ENCODE assay signal across 17 cellular contexts in genomic region chr10:8591619-8592018, GRCh38.
A peak's percentile ranks its signal among the peaks of the same experiment; 100 is the strongest.
DNase-seq lines count a peak whose midpoint lies in the region; ATAC-seq and TF ChIP-seq lines count a peak whose summit lies in the region.
"Had no signal": no experiment of that assay in that cellular context is flagged by ENCODE, and none has a peak within 500 bp of the region (broad histone marks: within the 10 kb centered on the region; RNA-seq: fewer than 3 reads in every experiment).

No MANE protein-coding gene starts in this region.

- H3K4me1 Mint-ChIP-seq in activated CD4-positive, alpha-beta T cell treated with anti-CD3 and anti-CD28 coated beads, Interleukin-2, amount 10 ng/mL, durations not matched to agents 24 days and 14 days, result peaks cover 3% of the 10 kb centered on the region
- H3K4me1 Mint-ChIP-seq in activated CD4-positive, alpha-beta T cell treated with anti-CD3 and anti-CD28 coated beads, Interleukin-2, amount 10 ng/mL, durations not matched to agents 7 days and 5 days, result no peaks in the 10 kb centered on the region
- no peaks in the 10 kb centered on the region for H3K4me1 Mint-ChIP-seq in neural progenitor cell

- DNase-seq in activated CD4-positive, alpha-beta T cell treated with anti-CD3 and anti-CD28 coated beads, Interleukin-2, amount 10 ng/mL, durations not matched to agents 24 days and 14 days, result peak; percentile 27
- DNase-seq in activated CD4-positive, alpha-beta T cell treated with anti-CD3 and anti-CD28 coated beads, Interleukin-2, amount 10 ng/mL, durations not matched to agents 7 days and 5 days, result no peak
- no peak for DNase-seq in neural progenitor cell (ENCODE audit: low spot score)
- no peak for DNase-seq in stimulated activated naive CD4-positive, alpha-beta T cell (lab: John Stamatoyannopoulos, UW)
- no peak for DNase-seq in upper lobe of left lung
- DNase-seq: AML-193; Caco-2; CD4-positive, alpha-beta T cell; GDM1; GM23248 had no signal

- TF ChIP-seq POLR2A in upper lobe of left lung (IDR thresholded peaks at IDR 0.05), result no peak

- no peak overlapping the region for H3K27ac Mint-ChIP-seq in activated CD4-positive, alpha-beta T cell treated with anti-CD3 and anti-CD28 coated beads, Interleukin-2, amount 10 ng/mL, durations not matched to agents 24 days and 14 days
- H3K27ac Mint-ChIP-seq in activated CD4-positive, alpha-beta T cell treated with anti-CD3 and anti-CD28 coated beads, Interleukin-2, amount 10 ng/mL, durations not matched to agents 7 days and 5 days, result no peak overlapping the region
- H3K27ac Mint-ChIP-seq in neural progenitor cell, result no peak overlapping the region
- H3K27ac Mint-ChIP-seq: CD4-positive, alpha-beta T cell had no signal

- no peaks in the 10 kb centered on the region for H4K20me1 ChIP-seq in Loucy (ENCODE audit: insufficient read depth, low read length, poor library complexity, severe bottlenecking)
- H4K20me1 ChIP-seq in neural progenitor cell (ENCODE audit: low read depth), result no peaks in the 10 kb centered on the region

- H2AFZ ChIP-seq in Loucy (ENCODE audit: low read length) (peak overlapping the region; percentile 64), neural progenitor cell (replicated peaks) (peak overlapping the region; percentile 9)
- H2AFZ ChIP-seq: GM23248 had no signal

- no peaks in the 10 kb centered on the region for H3K27me3 ChIP-seq in Loucy (ENCODE audit: insufficient read depth, low read length, poor library complexity, severe bottlenecking)
- H3K27me3 ChIP-seq in neural progenitor cell, result no peaks in the 10 kb centered on the region
- no peaks in the 10 kb centered on the region for H3K27me3 ChIP-seq in upper lobe of left lung

- POLR2A ChIA-PET in activated CD4-positive, alpha-beta T cell treated with anti-CD3 and anti-CD28 coated beads, Interleukin-2, amount 10 ng/mL, durations not matched to agents 7 days and 5 days (lab: Charles Lee), result no interaction called here

- no peaks in the 10 kb centered on the region for H3K9me3 ChIP-seq in Loucy (ENCODE audit: insufficient read depth, low read depth, low read length)
- H3K9me3 ChIP-seq in neural progenitor cell (ENCODE audit: low read depth), result no peaks in the 10 kb centered on the region
- H3K9me3 ChIP-seq in upper lobe of left lung, result no peaks in the 10 kb centered on the region
- H3K9me3 ChIP-seq: A549, Caco-2, HAP-1 had no signal

- intact Hi-C loops in activated CD4-positive, alpha-beta T cell treated with anti-CD3 and anti-CD28 coated beads, Interleukin-2, amount 10 ng/mL, durations not matched to agents 24 days and 14 days (cut with micrococcal nuclease), result no loop called here

- H3K4me2 ChIP-seq in Loucy (ENCODE audit: low read depth, low read length, poor library complexity, severe bottlenecking) (no peak overlapping the region), neural progenitor cell (no peak overlapping the region)
- H3K4me2 ChIP-seq: A549 had no signal

- CTCF ChIA-PET in activated CD4-positive, alpha-beta T cell treated with anti-CD3 and anti-CD28 coated beads, Interleukin-2, amount 10 ng/mL, durations not matched to agents 7 days and 5 days (lab: Charles Lee), result no interaction called here

- TF ChIP-seq EP300 in upper lobe of left lung (IDR thresholded peaks at IDR 0.05), result no peak

- H3K4me1 ChIP-seq in Loucy (ENCODE audit: insufficient read depth, low read length, poor library complexity, severe bottlenecking) (no peaks in the 10 kb centered on the region), neural progenitor cell (no peaks in the 10 kb centered on the region), upper lobe of left lung (no peaks in the 10 kb centered on the region)
- H3K4me1 ChIP-seq: A549, HAP-1 had no signal

- H3K36me3 Mint-ChIP-seq in activated CD4-positive, alpha-beta T cell treated with anti-CD3 and anti-CD28 coated beads, Interleukin-2, amount 10 ng/mL, durations not matched to agents 24 days and 14 days (ENCODE audit: low read depth), result no peaks in the 10 kb centered on the region
- H3K36me3 Mint-ChIP-seq in activated CD4-positive, alpha-beta T cell treated with anti-CD3 and anti-CD28 coated beads, Interleukin-2, amount 10 ng/mL, durations not matched to agents 7 days and 5 days (ENCODE audit: low read depth), result no peaks in the 10 kb centered on the region
- no peaks in the 10 kb centered on the region for H3K36me3 Mint-ChIP-seq in neural progenitor cell

- H3K79me2 ChIP-seq in Loucy (ENCODE audit: insufficient read depth, low read length) (no peaks in the 10 kb centered on the region), neural progenitor cell (ENCODE audit: low read depth) (no peaks in the 10 kb centered on the region)

- 90 to 91% methylated on average over 7 of the region's 7 CpGs for WGBS in upper lobe of left lung, 2 donors

- TF ChIP-seq CTCF in Loucy (conservative IDR thresholded peaks at IDR 0.05; ENCODE audit: low read length), result no peak
- TF ChIP-seq CTCF in neural progenitor cell (IDR thresholded peaks at IDR 0.05), result no peak
- TF ChIP-seq CTCF in upper lobe of left lung (IDR thresholded peaks at IDR 0.05), result no peak

- no peak overlapping the region for H3K4me3 Mint-ChIP-seq in activated CD4-positive, alpha-beta T cell treated with anti-CD3 and anti-CD28 coated beads, Interleukin-2, amount 10 ng/mL, durations not matched to agents 24 days and 14 days
- H3K4me3 Mint-ChIP-seq in activated CD4-positive, alpha-beta T cell treated with anti-CD3 and anti-CD28 coated beads, Interleukin-2, amount 10 ng/mL, durations not matched to agents 7 days and 5 days, result no peak overlapping the region
- no peak overlapping the region for H3K4me3 Mint-ChIP-seq in neural progenitor cell
- H3K4me3 Mint-ChIP-seq: CD4-positive, alpha-beta T cell had no signal

- no peak overlapping the region for H3K9ac ChIP-seq in Loucy (ENCODE audit: low read depth, low read length, poor library complexity, severe bottlenecking)
- H3K9ac ChIP-seq in neural progenitor cell, result no peak overlapping the region
- H3K9ac ChIP-seq: GM23248 had no signal

- H3K27ac ChIP-seq in neural progenitor cell, result no peak overlapping the region
- H3K27ac ChIP-seq in upper lobe of left lung, result no peak overlapping the region
- H3K27ac ChIP-seq: 22Rv1, A549, C4-2B, GM23248, HL-60 had no signal

- H3K9me3 Mint-ChIP-seq in activated CD4-positive, alpha-beta T cell treated with anti-CD3 and anti-CD28 coated beads, Interleukin-2, amount 10 ng/mL, durations not matched to agents 24 days and 14 days, result no peaks in the 10 kb centered on the region
- no peaks in the 10 kb centered on the region for H3K9me3 Mint-ChIP-seq in activated CD4-positive, alpha-beta T cell treated with anti-CD3 and anti-CD28 coated beads, Interleukin-2, amount 10 ng/mL, durations not matched to agents 7 days and 5 days
- no peaks in the 10 kb centered on the region for H3K9me3 Mint-ChIP-seq in neural progenitor cell
- H3K9me3 Mint-ChIP-seq: CD4-positive, alpha-beta T cell had no signal

- H3K27me3 Mint-ChIP-seq in activated CD4-positive, alpha-beta T cell treated with anti-CD3 and anti-CD28 coated beads, Interleukin-2, amount 10 ng/mL, durations not matched to agents 24 days and 14 days, result peaks cover 10% of the 10 kb centered on the region
- H3K27me3 Mint-ChIP-seq in activated CD4-positive, alpha-beta T cell treated with anti-CD3 and anti-CD28 coated beads, Interleukin-2, amount 10 ng/mL, durations not matched to agents 7 days and 5 days, result peaks cover 10% of the 10 kb centered on the region
- no peaks in the 10 kb centered on the region for H3K27me3 Mint-ChIP-seq in neural progenitor cell (ENCODE audit: insufficient read depth, low read depth)

- H3K36me3 ChIP-seq in Loucy (ENCODE audit: insufficient read depth, low read length) (no peaks in the 10 kb centered on the region), neural progenitor cell (no peaks in the 10 kb centered on the region), upper lobe of left lung (no peaks in the 10 kb centered on the region)
- H3K36me3 ChIP-seq: HAP-1 had no signal

- H3K4me3 ChIP-seq in Loucy (ENCODE audit: low read length, poor library complexity, severe bottlenecking) (no peak overlapping the region), neural progenitor cell (no peak overlapping the region), upper lobe of left lung (no peak overlapping the region)
- H3K4me3 ChIP-seq: A549, GM23248, HAP-1 had no signal

- H3F3A ChIP-seq in Loucy (ENCODE audit: low read depth) (no peaks in the 10 kb centered on the region), neural progenitor cell (ENCODE audit: low read depth) (no peaks in the 10 kb centered on the region)

- ATAC-seq in upper lobe of left lung (ENCODE audit: low FRiP score in 2 of 2), result no peak
- no peak for ATAC-seq in HG03442 (IDR thresholded peaks at IDR 0.05; ENCODE audit: unreplicated experiment)
- ATAC-seq: A549 had no signal

- no peaks in the 10 kb centered on the region for H3K9me2 ChIP-seq in Loucy (replicated peaks; ENCODE audit: low read depth, low read length)
